ENCODE assay signal across 19 cellular contexts in the genomic region with DNA sequence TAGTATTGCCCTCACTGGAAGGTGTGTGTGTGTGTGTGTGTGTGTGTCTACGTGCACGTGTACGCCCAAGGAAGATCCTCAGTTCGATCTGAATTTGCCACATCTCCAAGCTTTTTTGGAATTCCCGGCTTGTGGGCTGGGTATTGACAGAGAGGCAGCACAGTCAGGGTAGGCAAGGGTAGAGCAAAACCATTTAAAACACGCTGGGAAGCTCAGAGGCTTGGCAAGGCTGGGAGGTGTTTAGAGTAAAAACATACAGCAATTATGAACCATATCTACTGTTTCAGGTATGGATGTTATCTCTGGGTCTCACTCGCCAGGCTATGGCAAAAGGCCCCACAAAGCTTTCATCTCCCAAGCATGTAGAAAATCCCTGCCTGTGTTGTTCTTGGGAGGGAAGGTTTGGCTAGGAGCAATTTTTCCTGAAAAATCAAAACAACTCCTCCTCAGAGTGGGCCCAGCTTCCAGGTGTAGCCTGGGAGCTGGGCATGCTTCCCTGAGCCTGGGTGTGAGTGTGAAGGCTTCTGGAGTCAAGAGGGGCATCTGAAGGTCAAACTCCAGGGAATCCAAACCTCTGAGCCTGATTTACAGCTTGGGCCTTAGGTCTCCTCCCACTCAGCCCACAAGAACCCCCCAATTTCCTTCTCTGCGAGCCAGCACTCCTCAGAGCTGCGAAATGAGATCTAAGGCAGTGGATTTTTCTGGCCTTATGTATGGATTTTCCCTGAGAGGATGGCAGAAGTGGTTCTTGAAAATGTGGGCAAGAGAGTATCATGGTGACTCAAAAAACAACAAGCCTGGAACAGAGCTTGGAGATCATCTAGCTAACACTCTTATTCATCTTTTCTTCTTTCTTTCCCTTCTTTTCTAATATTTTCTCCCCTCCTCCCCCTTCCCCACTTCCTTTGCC.
A peak's percentile ranks its signal among the peaks of the same experiment; 100 is the strongest.
DNase-seq lines count a peak whose midpoint lies in the region; ATAC-seq and TF ChIP-seq lines count a peak whose summit lies in the region.
"Had no signal": no experiment of that assay in that cellular context is flagged by ENCODE, and none has a peak within 500 bp of the region (broad histone marks: within the 10 kb centered on the region; RNA-seq: fewer than 3 reads in every experiment).

No MANE protein-coding gene starts in this region.

- H3K27ac ChIP-seq in heart right ventricle (no peak overlapping the region), parathyroid adenoma (no peak overlapping the region), uterus (peak overlapping the region; percentile 34 to 39)

- H3K9me3 ChIP-seq in heart right ventricle (no peaks in the 10 kb centered on the region), parathyroid adenoma (ENCODE audit: control insufficient read depth, low read length) (no peaks in the 10 kb centered on the region), uterus (no peaks in the 10 kb centered on the region)

- TF ChIP-seq CTCF in heart right ventricle (IDR thresholded peaks at IDR 0.05) (no peak), parathyroid adenoma (IDR thresholded peaks at IDR 0.05) (no peak), uterus (IDR thresholded peaks at IDR 0.05) (no peak)

- no peak for TF ChIP-seq POLR2A in uterus (IDR thresholded peaks at IDR 0.05)

- intact Hi-C loops in left cardiac atrium (cut with DNase I), result no loop called here
- intact Hi-C loops in heart right ventricle (cut with DNase I), result no loop called here
- intact Hi-C loops in uterus (cut with DNase I; ENCODE audit: low total_unique reads), result no loop called here

- H3K4me3 ChIP-seq in heart right ventricle (no peak overlapping the region), parathyroid adenoma (ENCODE audit: low read depth, low read length) (no peak overlapping the region), uterus (no peak overlapping the region)
- H3K4me3 ChIP-seq: BLaER1 treated with 17β-estradiol and CSF1 and Interleukin-3, amounts not matched to agents 10 nM and 100 nM; GM12878; K562 had no signal

- no peak overlapping the region for H3K4me2 ChIP-seq in parathyroid adenoma (ENCODE audit: low read length)

- H3K79me2 ChIP-seq in parathyroid adenoma, result no peaks in the 10 kb centered on the region

- H3K4me1 ChIP-seq in heart right ventricle (peaks cover 0 to 16% (median 4%) of the 10 kb centered on the region in 9 donors), parathyroid adenoma (peaks cover 10% of the 10 kb centered on the region), uterus (no peaks in the 10 kb centered on the region)

- DNase-seq in left cardiac atrium (no peak), heart right ventricle (no peak), fibroblast of peridontal ligament (ENCODE audit: extremely low read depth) (peak; percentile 14), uterus (no peak), NCI-H1048 (lab: John Stamatoyannopoulos, UW) (no peak), T1000 (lab: John Stamatoyannopoulos, UW) (no peak), SIG-M5 (lab: John Stamatoyannopoulos, UW) (no peak)
- DNase-seq: CD8-positive, alpha-beta memory T cell; DMS79 treated with DMSO at 0.1 percent for 48 hours; GDM1; H9; NCI-H1436 treated with DMSO at 0.1 percent for 48 hours; NCI-H2081; NCI-H510A had no signal

- H3K36me3 ChIP-seq in heart right ventricle, result no peaks in the 10 kb centered on the region
- H3K36me3 ChIP-seq in parathyroid adenoma (ENCODE audit: control insufficient read depth, insufficient read depth, low read length), result no peaks in the 10 kb centered on the region
- no peaks in the 10 kb centered on the region for H3K36me3 ChIP-seq in uterus
- H3K36me3 ChIP-seq: BLaER1 treated with 17β-estradiol and CSF1 and Interleukin-3, amounts not matched to agents 10 nM and 100 nM had no signal

- peak; percentile 40 to 51 for ATAC-seq in left cardiac atrium
- no peak for ATAC-seq in heart right ventricle
- ATAC-seq: GM12878, K562, Panc1 had no signal

- WGBS in heart right ventricle, 2 donors, result 93 to 95% methylated on average over 9 of the region's 9 CpGs

- H3K27me3 ChIP-seq in heart right ventricle (no peaks in the 10 kb centered on the region), parathyroid adenoma (ENCODE audit: control insufficient read depth, insufficient read depth, low read length) (no peaks in the 10 kb centered on the region), uterus (no peaks in the 10 kb centered on the region)
- H3K27me3 ChIP-seq: BLaER1 treated with 17β-estradiol and CSF1 and Interleukin-3, amounts not matched to agents 10 nM and 100 nM had no signal

- H2AFZ ChIP-seq in parathyroid adenoma, result peak overlapping the region; percentile 30

- no peak overlapping the region for H3K9ac ChIP-seq in parathyroid adenoma
- H3K9ac ChIP-seq: BLaER1 treated with 17β-estradiol and CSF1 and Interleukin-3, amounts not matched to agents 10 nM and 100 nM had no signal

Comparison
In these comparisons a context has a peak if more than half of its experiments do, and no peak if none do; other contexts are left out.
1. ATAC-seq: peak in left cardiac atrium (2 of 2); none in heart right ventricle (0 of 8).
2. H3K27ac ChIP-seq: peak in uterus (2 of 2); none in heart right ventricle (0 of 10) and parathyroid adenoma (single experiment).